ENCODE assay signal across 6 cellular contexts in the genomic region with DNA sequence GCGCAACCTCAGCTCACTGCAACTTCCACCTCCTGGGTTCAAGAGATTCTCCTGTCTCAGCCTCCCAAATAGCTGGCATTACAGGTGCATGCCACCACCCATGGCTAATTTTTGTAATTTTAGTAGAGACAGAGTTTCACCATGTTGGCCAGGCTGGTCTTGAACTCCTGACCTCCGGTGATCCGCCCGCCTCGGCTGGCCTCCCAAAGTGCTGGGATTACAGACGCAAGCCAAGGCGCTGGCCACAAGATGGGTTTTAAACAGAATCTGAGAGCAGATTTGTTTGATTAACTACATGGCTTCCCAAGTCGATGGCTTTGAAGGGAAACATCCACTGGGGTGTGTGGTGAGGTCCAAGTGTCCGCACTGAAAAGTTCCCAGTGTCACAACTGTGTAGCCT. TPM values are rescaled to one million over a fixed set of nuclear protein-coding genes. Genes with fewer than 3 reads are reported as not detected.
"Had no signal": no experiment of that assay in that cellular context is flagged by ENCODE, and none has a peak within 500 bp of the region (broad histone marks: within the 10 kb centered on the region; RNA-seq: fewer than 3 reads in every experiment).

No MANE protein-coding gene starts in this region.

RNA-seq across cellular contexts. Expression of a gene that starts 3.1 kb away (rescaled TPM):
- total RNA-seq: HepG2, HT1080, IMR-90, NCI-H460, SK-MEL-5 had no signal
- polyA plus RNA-seq: HepG2, IMR-90, SK-N-SH had no signal

RNA-seq across cellular contexts. Expression of a gene that starts 54.9 kb away (rescaled TPM):
- total RNA-seq: HepG2, HT1080, IMR-90, NCI-H460, SK-MEL-5 had no signal
- polyA plus RNA-seq: HepG2, IMR-90, SK-N-SH had no signal
